Comparison of ENCODE assay signal across 8 cellular contexts in the genomic region with DNA sequence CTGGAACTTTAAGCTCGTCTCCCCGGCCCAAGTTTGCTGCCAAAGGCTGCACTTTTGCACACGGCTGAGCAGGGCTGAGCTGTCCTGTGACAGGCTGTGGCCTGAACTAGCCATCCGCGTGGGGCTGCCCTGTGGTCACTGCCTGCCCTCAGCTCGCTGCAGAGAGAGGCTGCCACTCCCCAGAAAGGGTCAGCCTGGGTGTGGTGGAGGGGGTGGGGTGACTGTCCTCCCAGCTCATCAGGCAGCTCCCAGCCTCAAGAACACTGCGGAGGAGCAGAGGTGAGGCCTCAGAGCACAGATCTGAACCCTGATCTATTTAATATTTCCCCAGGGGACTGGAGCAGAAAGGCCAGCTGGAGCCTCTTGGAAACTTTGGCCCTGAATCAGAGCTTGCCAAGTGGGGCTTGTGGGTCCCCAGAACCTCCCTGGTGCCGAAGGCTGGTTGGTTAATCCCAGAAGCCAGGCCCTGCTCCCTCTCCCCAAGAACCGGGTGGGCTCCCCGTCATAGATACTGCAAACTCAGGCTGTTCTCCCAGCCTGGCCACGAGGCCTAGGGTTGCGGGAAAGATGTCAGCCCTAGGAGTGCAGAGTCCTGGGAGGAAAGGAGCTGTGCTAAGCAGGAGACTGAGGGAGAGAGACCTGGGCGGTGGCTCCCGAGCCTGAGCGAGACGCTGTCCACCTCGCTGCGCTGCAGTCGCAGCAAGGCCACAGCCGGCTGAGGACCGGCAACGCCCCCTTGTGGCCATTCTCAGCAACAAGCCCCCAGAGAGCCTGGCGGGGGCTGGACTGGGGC.
A peak's percentile ranks its signal among the peaks of the same experiment; 100 is the strongest.
DNase-seq lines count a peak whose midpoint lies in the region; ATAC-seq and TF ChIP-seq lines count a peak whose summit lies in the region.

No MANE protein-coding gene starts in this region.

- no peaks in the 10 kb centered on the region for H3K9me3 ChIP-seq in PC-3 (ENCODE audit: low read length)

- H3K27me3 Mint-ChIP-seq in activated T-cell treated with anti-CD3 and anti-CD28 coated beads, Interleukin-2, amount 50 U/mL, for 72 hours (ENCODE audit: low read depth): peaks cover 5% of the 10 kb centered on the region
- H3K27me3 Mint-ChIP-seq in natural killer cell (ENCODE audit: low read depth in 2 of 2): peaks cover 0 to 5% of the 10 kb centered on the region in 2 donors
- H3K27me3 Mint-ChIP-seq in stimulated activated memory B cell treated with anti-CD40 and anti-IgM and Interleukin-4, amounts not matched to agents 10 μg/mL and 1 μg/mL and 100 μg/mL, for 72 hours: peaks cover 14% of the 10 kb centered on the region

- H3K4me1 Mint-ChIP-seq in activated T-cell treated with anti-CD3 and anti-CD28 coated beads, Interleukin-2, amount 50 U/mL, for 72 hours (ENCODE audit: low read depth): no peaks in the 10 kb centered on the region
- no peaks in the 10 kb centered on the region for H3K4me1 Mint-ChIP-seq in natural killer cell
- no peaks in the 10 kb centered on the region for H3K4me1 Mint-ChIP-seq in stimulated activated memory B cell treated with anti-CD40 and anti-IgM and Interleukin-4, amounts not matched to agents 10 μg/mL and 1 μg/mL and 100 μg/mL, for 72 hours

- H3K4me2 ChIP-seq in PC-3 (ENCODE audit: low read length): no peak overlapping the region

- TF ChIP-seq CTCF in GM10266 (IDR thresholded peaks at IDR 0.05; ENCODE audit: control insufficient read depth, insufficient read depth, low read depth, missing control alignments): peak; percentile 94
- peak; percentile 85 for TF ChIP-seq CTCF in PC-3 (conservative IDR thresholded peaks at IDR 0.05; ENCODE audit: low read depth, low read length)
- TF ChIP-seq CTCF in natural killer cell (IDR thresholded peaks at IDR 0.05): peak; percentile 75

- H3K9ac ChIP-seq in PC-3 (ENCODE audit: low read length): no peak overlapping the region

- no peaks in the 10 kb centered on the region for H3F3A ChIP-seq in PC-3 (ENCODE audit: low read length, unreplicated experiment)

- DNase-seq in GM10266 (ENCODE audit: extremely low spot score) (peak; percentile 79), PC-3 (peak; percentile 78), fibroblast of gingiva (ENCODE audit: low read depth) (peak; percentile 78), natural killer cell (peak; percentile 37)
- peak; percentile 60 for DNase-seq in Jurkat, Clone E6-1 (ENCODE audit: low read depth, low spot score)
- DNase-seq in activated T-cell treated with anti-CD3 and anti-CD28 coated beads, Interleukin-2, amount 50 U/mL, for 72 hours: peak; percentile 72 to 78

- intact Hi-C loops in PC-3 (cut with micrococcal nuclease) (loop anchor here (1.0 kb wide), 2 partner anchors 145 to 174 kb away; no protein-coding TSS in a partner anchor), natural killer cell (cut with micrococcal nuclease) (loop anchor here (5.0 kb wide), 1 partner anchor 147 kb away; no protein-coding TSS in a partner anchor)

- peak; percentile 97 for ATAC-seq in PC-3
- peak; percentile 76 to 82 for ATAC-seq in activated T-cell treated with anti-CD3 and anti-CD28 coated beads, Interleukin-2, amount 50 U/mL, for 72 hours (replicated peaks in 1 of 2)
- ATAC-seq in natural killer cell: peak; percentile 46 to 78 (median 63)
- peak; percentile 77 for ATAC-seq in stimulated activated memory B cell treated with anti-CD40 and anti-IgM and Interleukin-4, amounts not matched to agents 10 μg/mL and 1 μg/mL and 100 μg/mL, for 72 hours
- ATAC-seq in HG03457 (IDR thresholded peaks at IDR 0.05; ENCODE audit: unreplicated experiment): no peak

- no peak overlapping the region for H3K27ac Mint-ChIP-seq in activated T-cell treated with anti-CD3 and anti-CD28 coated beads, Interleukin-2, amount 50 U/mL, for 72 hours
- no peak overlapping the region for H3K27ac Mint-ChIP-seq in natural killer cell
- H3K27ac Mint-ChIP-seq in stimulated activated memory B cell treated with anti-CD40 and anti-IgM and Interleukin-4, amounts not matched to agents 10 μg/mL and 1 μg/mL and 100 μg/mL, for 72 hours: no peak overlapping the region

- no peaks in the 10 kb centered on the region for H3K9me2 ChIP-seq in PC-3 (replicated peaks; ENCODE audit: low read length)

- peaks cover 3 to 4% of the 10 kb centered on the region in 2 donors for H3K9me3 Mint-ChIP-seq in activated T-cell treated with anti-CD3 and anti-CD28 coated beads, Interleukin-2, amount 50 U/mL, for 72 hours
- peaks cover 2 to 5% of the 10 kb centered on the region in 2 donors for H3K9me3 Mint-ChIP-seq in natural killer cell
- H3K9me3 Mint-ChIP-seq in stimulated activated memory B cell treated with anti-CD40 and anti-IgM and Interleukin-4, amounts not matched to agents 10 μg/mL and 1 μg/mL and 100 μg/mL, for 72 hours: peaks cover 3% of the 10 kb centered on the region

- CTCF ChIA-PET in PC-3 (lab: Charles Lee): interaction anchor here (1.8 kb wide), 1 partner anchor 144 kb away, joined by 4 read pairs; no protein-coding TSS in a partner anchor

- H3K79me2 ChIP-seq in PC-3 (ENCODE audit: low read length): no peaks in the 10 kb centered on the region

- H3K4me3 Mint-ChIP-seq in activated T-cell treated with anti-CD3 and anti-CD28 coated beads, Interleukin-2, amount 50 U/mL, for 72 hours: no peak overlapping the region
- H3K4me3 Mint-ChIP-seq in natural killer cell: no peak overlapping the region
- no peak overlapping the region for H3K4me3 Mint-ChIP-seq in stimulated activated memory B cell treated with anti-CD40 and anti-IgM and Interleukin-4, amounts not matched to agents 10 μg/mL and 1 μg/mL and 100 μg/mL, for 72 hours

- H4K20me1 ChIP-seq in PC-3 (ENCODE audit: low read length): no peaks in the 10 kb centered on the region

- H3K27ac ChIP-seq in PC-3 (ENCODE audit: low read length): no peak overlapping the region

- no peak overlapping the region for H3K4me3 ChIP-seq in Jurkat, Clone E6-1 (ENCODE audit: low read length)
- no peak overlapping the region for H3K4me3 ChIP-seq in PC-3 (ENCODE audit: low read length)

- POLR2A ChIA-PET in PC-3 (lab: Charles Lee; ENCODE audit: unreplicated experiment): interaction anchor here (0.5 to 0.6 kb wide), 2 partner anchors 142 to 182 kb away, joined by 4 to 6 read pairs; no protein-coding TSS in a partner anchor

- peak overlapping the region; percentile 53; the same call in 1 of the 2 replicates for H2AFZ ChIP-seq in PC-3 (ENCODE audit: low read length)

- no peaks in the 10 kb centered on the region for H3K27me3 ChIP-seq in PC-3 (ENCODE audit: low read length)

- H3K36me3 ChIP-seq in PC-3 (ENCODE audit: low read depth, low read length): no peaks in the 10 kb centered on the region

- BruUV-seq in PC-3 (replicated peaks; lab: Mats Ljungman, UMichigan): no TSS peak

- no peaks in the 10 kb centered on the region for H3K4me1 ChIP-seq in PC-3 (ENCODE audit: insufficient read depth, low read length)

- no peaks in the 10 kb centered on the region for H3K36me3 Mint-ChIP-seq in activated T-cell treated with anti-CD3 and anti-CD28 coated beads, Interleukin-2, amount 50 U/mL, for 72 hours (ENCODE audit: insufficient read depth in 2 of 2)
- H3K36me3 Mint-ChIP-seq in natural killer cell: no peaks in the 10 kb centered on the region
- no peaks in the 10 kb centered on the region for H3K36me3 Mint-ChIP-seq in stimulated activated memory B cell treated with anti-CD40 and anti-IgM and Interleukin-4, amounts not matched to agents 10 μg/mL and 1 μg/mL and 100 μg/mL, for 72 hours
